28 cellular contexts compared by ENCODE assay signal in the genomic region with DNA sequence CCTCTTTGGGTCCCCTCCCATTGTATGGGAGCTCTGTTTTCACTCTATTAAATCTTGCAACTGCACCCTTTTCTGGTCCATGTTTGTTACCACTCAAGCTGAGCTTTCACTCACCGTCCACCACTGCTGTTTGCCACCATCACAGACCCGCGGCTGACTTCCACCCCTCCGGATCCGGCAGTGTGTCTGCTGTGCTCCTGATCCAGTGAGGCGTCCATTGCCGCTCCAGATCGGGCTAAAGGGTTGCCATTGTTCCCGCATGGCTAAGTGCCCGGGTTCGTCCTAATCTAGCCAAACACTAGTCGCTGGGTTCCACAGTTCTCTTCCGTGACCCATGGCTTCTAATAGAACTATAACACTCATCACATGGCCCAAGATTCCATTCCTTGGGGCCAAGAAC.
"Had no signal": no experiment of that assay in that cellular context is flagged by ENCODE, and none has a peak within 500 bp of the region (broad histone marks: within the 10 kb centered on the region; RNA-seq: fewer than 3 reads in every experiment).

No MANE protein-coding gene starts in this region.

- H3K27ac Mint-ChIP-seq: stimulated activated effector memory CD8-positive, alpha-beta T cell treated with anti-CD3 and anti-CD28 coated beads, Interleukin-12 subunit alpha, Interleukin-12 subunit beta, amount 100 ng/mL, for 72 hours; stimulated activated memory B cell treated with anti-CD40 and anti-IgM and Interleukin-4, amounts not matched to agents 10 μg/mL and 1 μg/mL and 100 μg/mL, for 72 hours; stimulated activated naive B cell treated with anti-CD40 and anti-IgM and Interleukin-4, amounts not matched to agents 10 μg/mL and 1 μg/mL and 100 μg/mL, for 72 hours; stimulated activated naive CD8-positive, alpha-beta T cell treated with anti-CD3 and anti-CD28 coated beads, Interleukin-15, amount 100 ng/mL, for 72 hours; stimulated activated naive CD8-positive, alpha-beta T cell treated with anti-CD3 and anti-CD28 coated beads, Interleukin-15, Interleukin-2, amounts not matched to agents 100 ng/mL and 50 ng/mL, for 24 hours; type B pancreatic cell had no signal

- H3K27ac ChIP-seq: stomach, suprapubic skin, testis, thoracic aorta, thyroid gland, tibial artery, tibial nerve, transverse colon, upper lobe of left lung, upper lobe of right lung, uterus, vagina had no signal

- H3K4me1 ChIP-seq: suprapubic skin, testis, thyroid gland, tibial artery, tibial nerve, transverse colon, upper lobe of left lung, upper lobe of right lung, uterus, vagina had no signal

- DNase-seq: stimulated activated CD4-positive, alpha-beta T cell treated with anti-CD3 and anti-CD28 coated beads, Interleukin-2, amount 100 ng/mL, for 48 hours; stimulated activated CD4-positive, alpha-beta T cell treated with anti-CD3 and anti-CD28 coated beads, Interleukin-4, amount 100 ng/mL, for 1 hour; stimulated activated CD4-positive, alpha-beta T cell treated with anti-CD3 and anti-CD28 coated beads, Interleukin-4, amount 100 ng/mL, for 24 hours; stimulated activated CD4-positive, alpha-beta T cell treated with anti-CD3 and anti-CD28 coated beads, Interleukin-4, amount 100 ng/mL, for 4 hours; stimulated activated CD8-positive, alpha-beta memory T cell treated with anti-CD3 and anti-CD28 coated beads, Interleukin-4, amount 100 ng/mL, for 48 hours; stimulated activated naive B cell treated with anti-CD40 and anti-IgM and Interleukin-4, amounts not matched to agents 10 μg/mL and 1 μg/mL and 100 μg/mL, for 72 hours; stimulated activated naive CD4-positive, alpha-beta T cell; stimulated activated naive CD4-positive, alpha-beta T cell treated with Interleukin-2 at 50 U/mL for 16 hours; stimulated activated naive CD8-positive, alpha-beta T cell treated with anti-CD3 and anti-CD28 coated beads, Interleukin-15, amount 100 ng/mL, for 72 hours; stimulated activated naive CD8-positive, alpha-beta T cell treated with anti-CD3 and anti-CD28 coated beads, Interleukin-15, Interleukin-2, amounts not matched to agents 100 U/mL and 50 U/mL, for 24 hours; stomach; substantia nigra; testis; thyroid gland; tibial artery; transverse colon; trophoblast cell; upper lobe of right lung; uterus had no signal

- H3K4me3 ChIP-seq: stomach, suprapubic skin, testis, thoracic aorta, thyroid gland, tibial artery, tibial nerve, transverse colon, upper lobe of left lung, upper lobe of right lung, uterus, vagina had no signal

- H3K36me3 ChIP-seq: stomach, suprapubic skin, thoracic aorta, thyroid gland, tibial artery, tibial nerve, transverse colon, upper lobe of left lung, upper lobe of right lung, uterus, vagina had no signal

- ATAC-seq: stimulated activated effector memory CD8-positive, alpha-beta T cell treated with anti-CD3 and anti-CD28 coated beads, Interleukin-12 subunit alpha, Interleukin-12 subunit beta, amount 100 ng/mL, for 72 hours; stimulated activated memory B cell treated with anti-CD40 and anti-IgM and Interleukin-4, amounts not matched to agents 10 μg/mL and 1 μg/mL and 100 μg/mL, for 72 hours; stimulated activated naive B cell treated with anti-CD40 and anti-IgM and Interleukin-4, amounts not matched to agents 10 μg/mL and 1 μg/mL and 100 μg/mL, for 72 hours; stimulated activated naive CD8-positive, alpha-beta T cell treated with anti-CD3 and anti-CD28 coated beads, Interleukin-15, amount 100 ng/mL, for 72 hours; stimulated activated naive CD8-positive, alpha-beta T cell treated with anti-CD3 and anti-CD28 coated beads, Interleukin-15, Interleukin-2, amounts not matched to agents 100 U/mL and 50 U/mL, for 24 hours had no signal

- H3K36me3 Mint-ChIP-seq: stimulated activated effector memory CD8-positive, alpha-beta T cell treated with anti-CD3 and anti-CD28 coated beads, Interleukin-12 subunit alpha, Interleukin-12 subunit beta, amount 100 ng/mL, for 72 hours; stimulated activated memory B cell treated with anti-CD40 and anti-IgM and Interleukin-4, amounts not matched to agents 10 μg/mL and 1 μg/mL and 100 μg/mL, for 72 hours; stimulated activated naive B cell treated with anti-CD40 and anti-IgM and Interleukin-4, amounts not matched to agents 10 μg/mL and 1 μg/mL and 100 μg/mL, for 72 hours; type B pancreatic cell had no signal

- H3K27me3 Mint-ChIP-seq: stimulated activated memory B cell treated with anti-CD40 and anti-IgM and Interleukin-4, amounts not matched to agents 10 μg/mL and 1 μg/mL and 100 μg/mL, for 72 hours; stimulated activated naive B cell treated with anti-CD40 and anti-IgM and Interleukin-4, amounts not matched to agents 10 μg/mL and 1 μg/mL and 100 μg/mL, for 72 hours; stimulated activated naive CD8-positive, alpha-beta T cell treated with anti-CD3 and anti-CD28 coated beads, Interleukin-15, amount 100 ng/mL, for 72 hours; stimulated activated naive CD8-positive, alpha-beta T cell treated with anti-CD3 and anti-CD28 coated beads, Interleukin-15, Interleukin-2, amounts not matched to agents 100 ng/mL and 50 ng/mL, for 24 hours; type B pancreatic cell had no signal

- H3K4me1 Mint-ChIP-seq: stimulated activated effector memory CD8-positive, alpha-beta T cell treated with anti-CD3 and anti-CD28 coated beads, Interleukin-12 subunit alpha, Interleukin-12 subunit beta, amount 100 ng/mL, for 72 hours; stimulated activated memory B cell treated with anti-CD40 and anti-IgM and Interleukin-4, amounts not matched to agents 10 μg/mL and 1 μg/mL and 100 μg/mL, for 72 hours; stimulated activated naive B cell treated with anti-CD40 and anti-IgM and Interleukin-4, amounts not matched to agents 10 μg/mL and 1 μg/mL and 100 μg/mL, for 72 hours; stimulated activated naive CD8-positive, alpha-beta T cell treated with anti-CD3 and anti-CD28 coated beads, Interleukin-15, amount 100 ng/mL, for 72 hours had no signal

- H3K27me3 ChIP-seq: stomach, suprapubic skin, testis, thyroid gland, tibial artery, tibial nerve, transverse colon, upper lobe of left lung, upper lobe of right lung, uterus, vagina had no signal

- H3K4me3 Mint-ChIP-seq: stimulated activated effector memory CD8-positive, alpha-beta T cell treated with anti-CD3 and anti-CD28 coated beads, Interleukin-12 subunit alpha, Interleukin-12 subunit beta, amount 100 ng/mL, for 72 hours; stimulated activated memory B cell treated with anti-CD40 and anti-IgM and Interleukin-4, amounts not matched to agents 10 μg/mL and 1 μg/mL and 100 μg/mL, for 72 hours; stimulated activated naive B cell treated with anti-CD40 and anti-IgM and Interleukin-4, amounts not matched to agents 10 μg/mL and 1 μg/mL and 100 μg/mL, for 72 hours; stimulated activated naive CD8-positive, alpha-beta T cell treated with anti-CD3 and anti-CD28 coated beads, Interleukin-15, amount 100 ng/mL, for 72 hours; stimulated activated naive CD8-positive, alpha-beta T cell treated with anti-CD3 and anti-CD28 coated beads, Interleukin-15, Interleukin-2, amounts not matched to agents 100 ng/mL and 50 ng/mL, for 24 hours; type B pancreatic cell had no signal

- H3K9me3 ChIP-seq: suprapubic skin, testis, thoracic aorta, thyroid gland, tibial artery, transverse colon, upper lobe of left lung, upper lobe of right lung, uterus, vagina had no signal
